Comparison of ENCODE assay signal across 1 cellular context in the genomic region with DNA sequence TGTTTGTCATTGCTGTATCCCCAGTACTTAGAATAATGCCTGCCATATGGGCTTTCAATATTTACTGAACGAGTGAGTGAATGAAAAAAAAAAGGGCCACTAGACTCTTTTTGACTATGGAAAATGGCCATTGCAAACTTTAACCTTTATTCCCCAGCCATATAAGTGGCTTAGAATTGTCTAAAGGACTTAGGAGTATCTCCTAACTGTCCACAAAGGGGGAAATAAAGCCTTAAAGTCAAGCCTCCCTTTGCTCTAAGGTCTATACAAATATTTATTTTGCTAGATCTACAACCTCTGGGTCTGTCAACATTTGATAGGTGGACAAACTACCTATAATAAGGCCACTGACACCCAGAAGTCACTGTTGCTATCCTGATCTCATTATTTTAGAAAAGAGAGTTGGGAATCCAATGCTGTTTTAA.
TF ChIP-seq lines count a peak whose summit lies in the region.

No MANE protein-coding gene starts in this region.

TF ChIP-seq in HepG2, 621 proteins besides CTCF, POLR2A, EP300 and RAD21 (continues in another document):
- TF ChIP-seq SOX5 (CRISPR knock-in tag; IDR thresholded peaks at IDR 0.05; ENCODE audit: borderline replicate concordance) (peak; percentile 77; the same call in 1 of the 2 replicates), ZFP36L1 (CRISPR knock-in tag; IDR thresholded peaks at IDR 0.05) (no peak), BRCA1 (CRISPR knock-in tag; IDR thresholded peaks at IDR 0.05) (no peak), NFIB (CRISPR knock-in tag; IDR thresholded peaks at IDR 0.05; ENCODE audit: borderline replicate concordance) (no peak), REL (CRISPR knock-in tag; conservative IDR thresholded peaks at IDR 0.05) (no peak), ARHGAP35 (CRISPR knock-in tag; IDR thresholded peaks at IDR 0.05; ENCODE audit: borderline replicate concordance) (no peak), IKZF1 (IDR thresholded peaks at IDR 0.05) (no peak), SRSF4 (IDR thresholded peaks at IDR 0.05; ENCODE audit: low read depth, low read length, poor library complexity, severe bottlenecking) (no peak), BATF2 (CRISPR knock-in tag; IDR thresholded peaks at IDR 0.05) (no peak), KLF12 (CRISPR knock-in tag; IDR thresholded peaks at IDR 0.05; ENCODE audit: borderline replicate concordance) (no peak), JARID2 (CRISPR knock-in tag; IDR thresholded peaks at IDR 0.05; ENCODE audit: insufficient replicate concordance) (no peak), ZFAT (CRISPR knock-in tag; conservative IDR thresholded peaks at IDR 0.05) (no peak), ZBTB7A (CRISPR knock-in tag; IDR thresholded peaks at IDR 0.05) (no peak), ZBTB38 (CRISPR knock-in tag; IDR thresholded peaks at IDR 0.05) (no peak), GABPB1 (CRISPR knock-in tag; IDR thresholded peaks at IDR 0.05) (no peak), CHCHD3 (CRISPR knock-in tag; IDR thresholded peaks at IDR 0.05) (no peak), TOE1 (CRISPR knock-in tag; IDR thresholded peaks at IDR 0.05) (no peak), ZNF224 (CRISPR knock-in tag; IDR thresholded peaks at IDR 0.05) (no peak), TEAD3 (CRISPR knock-in tag; optimal IDR thresholded peaks at IDR 0.05; ENCODE audit: borderline replicate concordance) (no peak), ZEB1 (IDR thresholded peaks at IDR 0.05; ENCODE audit: insufficient replicate concordance, low read depth) (peak; percentile 59), ATF3 (CRISPR knock-in tag; IDR thresholded peaks at IDR 0.05) (no peak), ZNF230 (CRISPR knock-in tag; IDR thresholded peaks at IDR 0.05) (no peak), TAF1 (CRISPR knock-in tag; IDR thresholded peaks at IDR 0.05) (no peak), ZSCAN20 (CRISPR knock-in tag; IDR thresholded peaks at IDR 0.05; ENCODE audit: borderline replicate concordance) (peak; percentile 45; the same call in 1 of the 2 replicates), ZNF10 (CRISPR knock-in tag; IDR thresholded peaks at IDR 0.05; ENCODE audit: borderline replicate concordance, low read depth) (no peak), HNRNPL (IDR thresholded peaks at IDR 0.05; ENCODE audit: low read depth, low read length) (no peak), ZNF264 (CRISPR knock-in tag; IDR thresholded peaks at IDR 0.05) (0 out of 2 replicates have a peak, but pooled peaks have one; percentile 54), ISX (CRISPR knock-in tag; conservative IDR thresholded peaks at IDR 0.05) (no peak), ZNF431 (CRISPR knock-in tag; IDR thresholded peaks at IDR 0.05; ENCODE audit: borderline replicate concordance, low read depth) (no peak), ZNF232 (CRISPR knock-in tag; IDR thresholded peaks at IDR 0.05; ENCODE audit: borderline replicate concordance) (no peak), ZNF296 (CRISPR knock-in tag; conservative IDR thresholded peaks at IDR 0.05) (no peak), CHD4 (IDR thresholded peaks at IDR 0.05; ENCODE audit: borderline replicate concordance, low read length) (no peak), RAD51 (IDR thresholded peaks at IDR 0.05; ENCODE audit: borderline replicate concordance) (no peak), NFRKB (IDR thresholded peaks at IDR 0.05) (no peak), KLF13 (CRISPR knock-in tag; IDR thresholded peaks at IDR 0.05) (no peak), ATF7 (IDR thresholded peaks at IDR 0.05) (no peak), ATF7 (CRISPR knock-in tag; IDR thresholded peaks at IDR 0.05) (no peak), POLR2AphosphoS2 (IDR thresholded peaks at IDR 0.05; ENCODE audit: low read depth, low read length) (no peak), ZNF512 (CRISPR knock-in tag; IDR thresholded peaks at IDR 0.05) (no peak), TCF7L2 (IDR thresholded peaks at IDR 0.05; ENCODE audit: low read depth, low read length) (no peak), ZNF777 (CRISPR knock-in tag; IDR thresholded peaks at IDR 0.05) (no peak), PITX1 (CRISPR knock-in tag; IDR thresholded peaks at IDR 0.05) (peak; percentile 93), NONO (IDR thresholded peaks at IDR 0.05) (no peak), NONO (CRISPR knock-in tag; conservative IDR thresholded peaks at IDR 0.05) (no peak), TBL1XR1 (IDR thresholded peaks at IDR 0.05; ENCODE audit: borderline replicate concordance, low read length, partially characterized antibody) (no peak), ZNF12 (CRISPR knock-in tag; IDR thresholded peaks at IDR 0.05) (no peak), MED8 (CRISPR knock-in tag; IDR thresholded peaks at IDR 0.05; ENCODE audit: insufficient replicate concordance) (no peak), ZNF263 (CRISPR knock-in tag; IDR thresholded peaks at IDR 0.05) (no peak), ESRRA (CRISPR knock-in tag; IDR thresholded peaks at IDR 0.05; ENCODE audit: low read depth) (peak; percentile 16; the same call in 1 of the 2 replicates), XRCC5 (optimal IDR thresholded peaks at IDR 0.05; ENCODE audit: low read length) (no peak), ZNF138 (CRISPR knock-in tag; IDR thresholded peaks at IDR 0.05; ENCODE audit: low read depth) (no peak), RFX3 (CRISPR knock-in tag; IDR thresholded peaks at IDR 0.05) (no peak), ZKSCAN1 (IDR thresholded peaks at IDR 0.05; ENCODE audit: low read length) (no peak), NCOA5 (CRISPR knock-in tag; IDR thresholded peaks at IDR 0.05) (no peak), ZNF451 (CRISPR knock-in tag; IDR thresholded peaks at IDR 0.05) (no peak), ZNF251 (CRISPR knock-in tag; IDR thresholded peaks at IDR 0.05) (no peak), KLF6 (CRISPR knock-in tag; IDR thresholded peaks at IDR 0.05) (no peak)
- TF ChIP-seq, protein P1, sequence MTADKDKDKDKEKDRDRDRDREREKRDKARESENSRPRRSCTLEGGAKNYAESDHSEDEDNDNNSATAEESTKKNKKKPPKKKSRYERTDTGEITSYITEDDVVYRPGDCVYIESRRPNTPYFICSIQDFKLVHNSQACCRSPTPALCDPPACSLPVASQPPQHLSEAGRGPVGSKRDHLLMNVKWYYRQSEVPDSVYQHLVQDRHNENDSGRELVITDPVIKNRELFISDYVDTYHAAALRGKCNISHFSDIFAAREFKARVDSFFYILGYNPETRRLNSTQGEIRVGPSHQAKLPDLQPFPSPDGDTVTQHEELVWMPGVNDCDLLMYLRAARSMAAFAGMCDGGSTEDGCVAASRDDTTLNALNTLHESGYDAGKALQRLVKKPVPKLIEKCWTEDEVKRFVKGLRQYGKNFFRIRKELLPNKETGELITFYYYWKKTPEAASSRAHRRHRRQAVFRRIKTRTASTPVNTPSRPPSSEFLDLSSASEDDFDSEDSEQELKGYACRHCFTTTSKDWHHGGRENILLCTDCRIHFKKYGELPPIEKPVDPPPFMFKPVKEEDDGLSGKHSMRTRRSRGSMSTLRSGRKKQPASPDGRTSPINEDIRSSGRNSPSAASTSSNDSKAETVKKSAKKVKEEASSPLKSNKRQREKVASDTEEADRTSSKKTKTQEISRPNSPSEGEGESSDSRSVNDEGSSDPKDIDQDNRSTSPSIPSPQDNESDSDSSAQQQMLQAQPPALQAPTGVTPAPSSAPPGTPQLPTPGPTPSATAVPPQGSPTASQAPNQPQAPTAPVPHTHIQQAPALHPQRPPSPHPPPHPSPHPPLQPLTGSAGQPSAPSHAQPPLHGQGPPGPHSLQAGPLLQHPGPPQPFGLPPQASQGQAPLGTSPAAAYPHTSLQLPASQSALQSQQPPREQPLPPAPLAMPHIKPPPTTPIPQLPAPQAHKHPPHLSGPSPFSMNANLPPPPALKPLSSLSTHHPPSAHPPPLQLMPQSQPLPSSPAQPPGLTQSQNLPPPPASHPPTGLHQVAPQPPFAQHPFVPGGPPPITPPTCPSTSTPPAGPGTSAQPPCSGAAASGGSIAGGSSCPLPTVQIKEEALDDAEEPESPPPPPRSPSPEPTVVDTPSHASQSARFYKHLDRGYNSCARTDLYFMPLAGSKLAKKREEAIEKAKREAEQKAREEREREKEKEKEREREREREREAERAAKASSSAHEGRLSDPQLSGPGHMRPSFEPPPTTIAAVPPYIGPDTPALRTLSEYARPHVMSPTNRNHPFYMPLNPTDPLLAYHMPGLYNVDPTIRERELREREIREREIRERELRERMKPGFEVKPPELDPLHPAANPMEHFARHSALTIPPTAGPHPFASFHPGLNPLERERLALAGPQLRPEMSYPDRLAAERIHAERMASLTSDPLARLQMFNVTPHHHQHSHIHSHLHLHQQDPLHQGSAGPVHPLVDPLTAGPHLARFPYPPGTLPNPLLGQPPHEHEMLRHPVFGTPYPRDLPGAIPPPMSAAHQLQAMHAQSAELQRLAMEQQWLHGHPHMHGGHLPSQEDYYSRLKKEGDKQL (CRISPR knock-in tag; IDR thresholded peaks at IDR 0.05; ENCODE audit: low read depth) = peak; percentile 83
- TF ChIP-seq, protein P2, sequence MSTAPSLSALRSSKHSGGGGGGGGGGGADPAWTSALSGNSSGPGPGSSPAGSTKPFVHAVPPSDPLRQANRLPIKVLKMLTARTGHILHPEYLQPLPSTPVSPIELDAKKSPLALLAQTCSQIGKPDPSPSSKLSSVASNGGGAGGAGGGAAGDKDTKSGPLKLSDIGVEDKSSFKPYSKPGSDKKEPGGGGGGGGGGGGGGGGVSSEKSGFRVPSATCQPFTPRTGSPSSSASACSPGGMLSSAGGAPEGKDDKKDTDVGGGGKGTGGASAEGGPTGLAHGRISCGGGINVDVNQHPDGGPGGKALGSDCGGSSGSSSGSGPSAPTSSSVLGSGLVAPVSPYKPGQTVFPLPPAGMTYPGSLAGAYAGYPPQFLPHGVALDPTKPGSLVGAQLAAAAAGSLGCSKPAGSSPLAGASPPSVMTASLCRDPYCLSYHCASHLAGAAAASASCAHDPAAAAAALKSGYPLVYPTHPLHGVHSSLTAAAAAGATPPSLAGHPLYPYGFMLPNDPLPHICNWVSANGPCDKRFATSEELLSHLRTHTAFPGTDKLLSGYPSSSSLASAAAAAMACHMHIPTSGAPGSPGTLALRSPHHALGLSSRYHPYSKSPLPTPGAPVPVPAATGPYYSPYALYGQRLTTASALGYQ (CRISPR knock-in tag; IDR thresholded peaks at IDR 0.05) = peak; percentile 73; the same call in 1 of the 2 replicates
- TF ChIP-seq, protein P3, sequence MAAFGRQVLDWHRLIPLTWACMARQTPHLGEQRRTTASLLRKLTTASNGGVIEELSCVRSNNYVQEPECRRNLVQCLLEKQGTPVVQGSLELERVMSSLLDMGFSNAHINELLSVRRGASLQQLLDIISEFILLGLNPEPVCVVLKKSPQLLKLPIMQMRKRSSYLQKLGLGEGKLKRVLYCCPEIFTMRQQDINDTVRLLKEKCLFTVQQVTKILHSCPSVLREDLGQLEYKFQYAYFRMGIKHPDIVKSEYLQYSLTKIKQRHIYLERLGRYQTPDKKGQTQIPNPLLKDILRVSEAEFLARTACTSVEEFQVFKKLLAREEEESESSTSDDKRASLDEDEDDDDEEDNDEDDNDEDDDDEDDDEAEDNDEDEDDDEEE (CRISPR knock-in tag; IDR thresholded peaks at IDR 0.05) = no peak
- TF ChIP-seq, protein P4, sequence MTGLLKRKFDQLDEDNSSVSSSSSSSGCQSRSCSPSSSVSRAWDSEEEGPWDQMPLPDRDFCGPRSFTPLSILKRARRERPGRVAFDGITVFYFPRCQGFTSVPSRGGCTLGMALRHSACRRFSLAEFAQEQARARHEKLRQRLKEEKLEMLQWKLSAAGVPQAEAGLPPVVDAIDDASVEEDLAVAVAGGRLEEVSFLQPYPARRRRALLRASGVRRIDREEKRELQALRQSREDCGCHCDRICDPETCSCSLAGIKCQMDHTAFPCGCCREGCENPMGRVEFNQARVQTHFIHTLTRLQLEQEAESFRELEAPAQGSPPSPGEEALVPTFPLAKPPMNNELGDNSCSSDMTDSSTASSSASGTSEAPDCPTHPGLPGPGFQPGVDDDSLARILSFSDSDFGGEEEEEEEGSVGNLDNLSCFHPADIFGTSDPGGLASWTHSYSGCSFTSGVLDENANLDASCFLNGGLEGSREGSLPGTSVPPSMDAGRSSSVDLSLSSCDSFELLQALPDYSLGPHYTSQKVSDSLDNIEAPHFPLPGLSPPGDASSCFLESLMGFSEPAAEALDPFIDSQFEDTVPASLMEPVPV (CRISPR knock-in tag; IDR thresholded peaks at IDR 0.05) = no peak
- TF ChIP-seq, protein P5, sequence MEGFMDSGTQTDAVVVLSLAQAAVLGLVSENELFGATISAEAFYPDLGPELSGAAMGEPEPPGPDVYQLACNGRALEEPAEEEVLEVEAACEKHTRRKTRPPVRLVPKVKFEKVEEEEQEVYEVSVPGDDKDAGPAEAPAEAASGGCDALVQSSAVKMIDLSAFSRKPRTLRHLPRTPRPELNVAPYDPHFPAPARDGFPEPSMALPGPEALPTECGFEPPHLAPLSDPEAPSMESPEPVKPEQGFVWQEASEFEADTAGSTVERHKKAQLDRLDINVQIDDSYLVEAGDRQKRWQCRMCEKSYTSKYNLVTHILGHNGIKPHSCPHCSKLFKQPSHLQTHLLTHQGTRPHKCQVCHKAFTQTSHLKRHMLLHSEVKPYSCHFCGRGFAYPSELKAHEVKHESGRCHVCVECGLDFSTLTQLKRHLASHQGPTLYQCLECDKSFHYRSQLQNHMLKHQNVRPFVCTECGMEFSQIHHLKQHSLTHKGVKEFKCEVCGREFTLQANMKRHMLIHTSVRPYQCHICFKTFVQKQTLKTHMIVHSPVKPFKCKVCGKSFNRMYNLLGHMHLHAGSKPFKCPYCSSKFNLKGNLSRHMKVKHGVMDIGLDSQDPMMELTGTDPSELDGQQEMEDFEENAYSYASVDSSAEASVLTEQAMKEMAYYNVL (CRISPR knock-in tag; IDR thresholded peaks at IDR 0.05; ENCODE audit: borderline replicate concordance) = peak; percentile 92
- TF ChIP-seq, protein P6, sequence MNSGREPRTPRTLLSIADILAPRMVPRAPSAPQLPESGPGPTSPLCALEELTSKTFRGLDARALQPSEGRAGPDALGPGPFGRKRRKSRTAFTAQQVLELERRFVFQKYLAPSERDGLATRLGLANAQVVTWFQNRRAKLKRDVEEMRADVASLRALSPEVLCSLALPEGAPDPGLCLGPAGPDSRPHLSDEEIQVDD (CRISPR knock-in tag; IDR thresholded peaks at IDR 0.05; ENCODE audit: borderline replicate concordance) = no peak
